Comparison of ENCODE assay signal across 21 cellular contexts in genomic region chr12:126108247-126108646, GRCh38.
DNase-seq lines count a peak whose midpoint lies in the region; ATAC-seq and TF ChIP-seq lines count a peak whose summit lies in the region.
"Had no signal": no experiment of that assay in that cellular context is flagged by ENCODE, and none has a peak within 500 bp of the region (broad histone marks: within the 10 kb centered on the region; RNA-seq: fewer than 3 reads in every experiment).

No MANE protein-coding gene starts in this region.

- H2BK12ac ChIP-seq in neuronal stem cell (ENCODE audit: low read length) = no peak overlapping the region

- no peak overlapping the region for H2BK15ac ChIP-seq in neuronal stem cell (ENCODE audit: low read length)

- DNase-seq in endodermal cell (peak; percentile 81), neuronal stem cell (ENCODE audit: low spot score) (peak; percentile 58), ovary (no peak)
- DNase-seq: 8988T; ACHN; AML-193; BE2C; Calu3; CD4-positive, alpha-beta memory T cell; COR-L47; DMS53; DMS79 treated with DMSO at 0.1 percent for 48 hours; GF-D8; GOT3; H7; HCEC 1CT had no signal

- TF ChIP-seq CTCF in endodermal cell (conservative IDR thresholded peaks at IDR 0.05) (no peak), ovary (IDR thresholded peaks at IDR 0.05) (no peak)

- no peak overlapping the region for H4K91ac ChIP-seq in neuronal stem cell (ENCODE audit: low read depth, low read length, poor library complexity)

- no peak overlapping the region for H2BK5ac ChIP-seq in neuronal stem cell (ENCODE audit: low read length)

- intact Hi-C loops in ovary (cut with DNase I) = no loop called here

- peak overlapping the region; percentile 5 for H3K9ac ChIP-seq in HUES6 (ENCODE audit: low read length)
- H3K9ac ChIP-seq in endodermal cell (ENCODE audit: extremely low read depth, low read length, poor library complexity, severe bottlenecking) = no peak overlapping the region
- H3K9ac ChIP-seq in neuronal stem cell (ENCODE audit: low read depth, low read length, poor library complexity) = no peak overlapping the region
- H3K9ac ChIP-seq: BLaER1 treated with 17β-estradiol and CSF1 and Interleukin-3, amounts not matched to agents 10 nM and 100 nM had no signal

- no peak for TF ChIP-seq POLR2A in ovary (IDR thresholded peaks at IDR 0.05)

- H3K4me1 ChIP-seq in HUES6 (ENCODE audit: control insufficient read depth, insufficient read depth, low read length) (no peaks in the 10 kb centered on the region; the same call in 1 of the 2 replicates), endodermal cell (ENCODE audit: control insufficient read depth, insufficient read depth, low read length) (peaks cover 3% of the 10 kb centered on the region), neuronal stem cell (ENCODE audit: control insufficient read depth in 2 of 2, insufficient read depth in 1 of 2, low read depth in 1 of 2, low read length in 2 of 2) (peaks cover 0 to 3% of the 10 kb centered on the region in 2 donors), ovary (ENCODE audit: insufficient read depth) (no peaks in the 10 kb centered on the region)
- H3K4me1 ChIP-seq: A549, BE2C had no signal

- H3K14ac ChIP-seq in neuronal stem cell (ENCODE audit: low read length) = no peak overlapping the region

- no peak overlapping the region for H2AK5ac ChIP-seq in neuronal stem cell (ENCODE audit: low read depth, low read length)

- H3K79me1 ChIP-seq in neuronal stem cell (ENCODE audit: low read depth, low read length) = no peaks in the 10 kb centered on the region

- H3K18ac ChIP-seq in neuronal stem cell (ENCODE audit: low read length) = no peak overlapping the region

- H3K27me3 ChIP-seq in HUES6 (ENCODE audit: control insufficient read depth, insufficient read depth, low read length) = no peaks in the 10 kb centered on the region
- peaks cover 74% of the 10 kb centered on the region for H3K27me3 ChIP-seq in endodermal cell (ENCODE audit: control insufficient read depth, insufficient read depth, low read length, poor library complexity, severe bottlenecking)
- H3K27me3 ChIP-seq in neuronal stem cell (ENCODE audit: control insufficient read depth in 3 of 3, insufficient read depth in 3 of 3, low read depth in 1 of 3, low read length in 3 of 3) = no peaks in the 10 kb centered on the region
- no peaks in the 10 kb centered on the region for H3K27me3 ChIP-seq in ovary
- H3K27me3 ChIP-seq: BE2C; BLaER1 treated with 17β-estradiol and CSF1 and Interleukin-3, amounts not matched to agents 10 nM and 100 nM had no signal

- no peak for TF ChIP-seq EP300 in ovary (IDR thresholded peaks at IDR 0.05)

- H3K23ac ChIP-seq in neuronal stem cell (ENCODE audit: low read depth, low read length, poor library complexity) = no peak overlapping the region

- H3K4me2 ChIP-seq in neuronal stem cell (ENCODE audit: insufficient read depth, low read length, poor library complexity, severe bottlenecking) = no peak overlapping the region
- H3K4me2 ChIP-seq: A549 had no signal

- H3K36me3 ChIP-seq in HUES6 (ENCODE audit: control insufficient read depth, insufficient read depth, low read length) (no peaks in the 10 kb centered on the region), endodermal cell (ENCODE audit: control insufficient read depth, insufficient read depth, low read length) (no peaks in the 10 kb centered on the region), neuronal stem cell (replicated peaks in 1 of 2; ENCODE audit: control insufficient read depth in 2 of 2, insufficient read depth in 2 of 2, low read length in 2 of 2) (no peaks in the 10 kb centered on the region), ovary (no peaks in the 10 kb centered on the region)
- H3K36me3 ChIP-seq: BE2C; BLaER1 treated with 17β-estradiol and CSF1 and Interleukin-3, amounts not matched to agents 10 nM and 100 nM had no signal

- H3K4me3 ChIP-seq in HUES6 (ENCODE audit: low read depth, low read length) (no peak overlapping the region), endodermal cell (ENCODE audit: low read length) (no peak overlapping the region), neuronal stem cell (ENCODE audit: low read length in 2 of 2) (no peak overlapping the region), ovary (no peak overlapping the region)
- H3K4me3 ChIP-seq: A549; BLaER1 treated with 17β-estradiol and CSF1 and Interleukin-3, amounts not matched to agents 10 nM and 100 nM had no signal

- H3K4me3 Mint-ChIP-seq in endodermal cell = no peak overlapping the region
- H3K4me3 Mint-ChIP-seq: CD4-positive, alpha-beta memory T cell had no signal

- H3K9me3 Mint-ChIP-seq in endodermal cell = peaks cover 37% of the 10 kb centered on the region

- H3K4me1 Mint-ChIP-seq in endodermal cell = peaks cover 10% of the 10 kb centered on the region
- H3K4me1 Mint-ChIP-seq: CD4-positive, alpha-beta memory T cell had no signal

- H3K4ac ChIP-seq in neuronal stem cell (ENCODE audit: low read length) = no peak overlapping the region

- no peak overlapping the region for H3K27ac ChIP-seq in HUES6 (ENCODE audit: low read depth, low read length)
- H3K27ac ChIP-seq in endodermal cell (ENCODE audit: low read depth, low read length) = no peak overlapping the region
- peak overlapping the region; percentile 76 for H3K27ac ChIP-seq in neuronal stem cell (replicated peaks; ENCODE audit: low read length)
- H3K27ac ChIP-seq in ovary = no peak overlapping the region
- H3K27ac ChIP-seq: A549 had no signal

- WGBS in endodermal cell (ENCODE audit: insufficient coverage in 1 of 2, insufficient read length in 1 of 2), 2 experiments = 22 to 57% methylated on average over 3 of the region's 3 CpGs
- WGBS in neuronal stem cell (ENCODE audit: extremely low coverage in 2 of 2, insufficient read length in 2 of 2, insufficient replicate concordance in 1 of 2), 2 donors = no CpG with 5 or more reads among the region's 3 CpGs
- WGBS in ovary, 3 donors = 21 to 70% (median 31%) methylated on average over 3 of the region's 3 CpGs

- no peak overlapping the region for H2AFZ ChIP-seq in neuronal stem cell (ENCODE audit: low read length)

- H3K9me3 ChIP-seq in HUES6 (ENCODE audit: control insufficient read depth, insufficient read depth, low read depth, low read length) = no peaks in the 10 kb centered on the region
- peaks cover 67% of the 10 kb centered on the region for H3K9me3 ChIP-seq in endodermal cell (ENCODE audit: control insufficient read depth, low read length)
- peaks cover 0 to 6% of the 10 kb centered on the region in 2 donors for H3K9me3 ChIP-seq in neuronal stem cell (replicated peaks in 1 of 2; ENCODE audit: control insufficient read depth in 2 of 2, insufficient read depth in 1 of 2, low read depth in 1 of 2, low read length in 2 of 2)
- no peaks in the 10 kb centered on the region for H3K9me3 ChIP-seq in ovary
- H3K9me3 ChIP-seq: A549, BE2C had no signal

- ATAC-seq in HG03520 (IDR thresholded peaks at IDR 0.05; ENCODE audit: unreplicated experiment) (no peak), HG03097 (IDR thresholded peaks at IDR 0.05; ENCODE audit: low FRiP score, unreplicated experiment) (no peak)
- ATAC-seq: A549 had no signal

- peaks cover 2% of the 10 kb centered on the region for H3K36me3 Mint-ChIP-seq in endodermal cell (ENCODE audit: low read depth)
- H3K36me3 Mint-ChIP-seq: CD4-positive, alpha-beta memory T cell had no signal

- no peak overlapping the region for H4K8ac ChIP-seq in neuronal stem cell (ENCODE audit: low read depth, low read length)

- no peak overlapping the region for H3K27ac Mint-ChIP-seq in endodermal cell
- H3K27ac Mint-ChIP-seq: CD4-positive, alpha-beta memory T cell had no signal

- H3K27me3 Mint-ChIP-seq in endodermal cell (ENCODE audit: insufficient read depth) = peaks cover 96% of the 10 kb centered on the region

- no peak overlapping the region for H2BK120ac ChIP-seq in neuronal stem cell (ENCODE audit: low read depth, low read length)

Comparison
In these comparisons a context has a peak if more than half of its experiments do, and no peak if none do; other contexts are left out.
1. DNase-seq: peak in endodermal cell (single experiment) and neuronal stem cell (single experiment); none in ovary (0 of 5).